Comparison of ENCODE assay signal across 7 cellular contexts in the genomic region with DNA sequence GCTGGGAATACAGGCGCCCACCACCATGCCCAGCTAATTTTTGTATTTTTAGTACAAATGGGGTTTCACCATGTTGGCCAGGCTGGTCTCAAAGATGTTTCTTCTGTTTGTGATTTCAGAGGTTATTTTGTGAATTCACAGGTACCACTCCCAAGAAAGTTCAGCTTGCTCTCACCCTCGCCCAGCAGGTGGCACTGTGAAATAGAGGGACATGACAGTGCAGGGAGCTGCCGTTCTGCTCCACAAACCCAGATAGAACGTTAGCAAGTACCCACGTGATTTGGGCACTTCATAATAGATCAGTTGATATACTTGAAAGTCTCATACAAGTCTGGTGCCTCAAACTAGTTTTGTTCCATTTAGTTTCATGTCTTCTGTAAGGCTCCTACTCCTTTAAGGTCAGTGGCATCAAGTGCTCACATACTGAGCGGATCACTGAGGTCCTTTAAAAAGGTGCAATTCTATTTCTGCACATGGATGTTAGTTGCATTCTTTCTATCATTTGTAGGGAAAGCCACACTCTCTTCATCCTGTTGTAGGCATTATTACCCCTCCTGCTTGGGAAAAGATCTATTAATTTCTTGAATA. TPM values are rescaled to one million over a fixed set of nuclear protein-coding genes. Genes with fewer than 3 reads are reported as not detected.
A peak's percentile ranks its signal among the peaks of the same experiment; 100 is the strongest.
DNase-seq lines count a peak whose midpoint lies in the region; ATAC-seq and TF ChIP-seq lines count a peak whose summit lies in the region.

No MANE protein-coding gene starts in this region.

- intact Hi-C loops in breast epithelium (cut with DNase I; ENCODE audit: low total_unique reads): no loop called here

- H3K36me3 ChIP-seq in breast epithelium: no peaks in the 10 kb centered on the region

- no peak overlapping the region for H3K4me3 ChIP-seq in breast epithelium

- H3K27ac ChIP-seq in VCaP (peak overlapping the region; percentile 48), breast epithelium (no peak overlapping the region)

- peak; percentile 71 for DNase-seq in NCI-H2171 treated with DMSO at 0.1 percent for 48 hours (lab: John Stamatoyannopoulos, UW)
- DNase-seq in breast epithelium (ENCODE audit: low spot score in 2 of 2): peak; percentile 51 to 74
- peak; percentile 87 for DNase-seq in islet precursor cell
- DNase-seq in stimulated activated CD4-positive, alpha-beta T cell treated with anti-CD3 and anti-CD28 coated beads, Interleukin-1b, Interleukin-23, amount 100 ng/mL, for 4 hours (ENCODE audit: low read depth in 2 of 2): peak; percentile 60 to 66

- TF ChIP-seq CTCF in VCaP (conservative IDR thresholded peaks at IDR 0.05) (peak; percentile 85), breast epithelium (IDR thresholded peaks at IDR 0.05) (peak; percentile 28 to 75 (median 51))

- no peaks in the 10 kb centered on the region for H3K27me3 ChIP-seq in breast epithelium

- ATAC-seq in GM18508 (IDR thresholded peaks at IDR 0.05; ENCODE audit: insufficient read depth, unreplicated experiment): peak; percentile 48
- ATAC-seq in HG02973 (IDR thresholded peaks at IDR 0.05; ENCODE audit: unreplicated experiment): peak; percentile 59

- TF ChIP-seq POLR2A in breast epithelium (IDR thresholded peaks at IDR 0.05): no peak

- no peaks in the 10 kb centered on the region for H3K4me1 ChIP-seq in breast epithelium

- no peaks in the 10 kb centered on the region for H3K9me3 ChIP-seq in breast epithelium

RNA-seq across cellular contexts. Expression of a gene that starts 45.4 kb away (rescaled TPM):
- 10 to 100 TPM; 19.8 to 23.7 (median 23.3) TPM for total RNA-seq in breast epithelium
